ENCODE assay signal across 12 cellular contexts in genomic region chr11:77061258-77061657, GRCh38. TPM values are rescaled to one million over a fixed set of nuclear protein-coding genes. Genes with fewer than 3 reads are reported as not detected.
DNase-seq lines count a peak whose midpoint lies in the region; ATAC-seq, FAIRE-seq and TF ChIP-seq lines count a peak whose summit lies in the region.
"Not testable (repeated sequence)": the region's sequence is repeated elsewhere in the genome, so short reads cannot be mapped to it uniquely, and the experiment has no call there.
"Had no signal": no experiment of that assay in that cellular context is flagged by ENCODE, and none has a peak within 500 bp of the region (broad histone marks: within the 10 kb centered on the region; RNA-seq: fewer than 3 reads in every experiment).

No MANE protein-coding gene starts in this region.

- H3K36me3 Mint-ChIP-seq in WTC11 = not testable (repeated sequence)

- H3K4me2 ChIP-seq in A549 = peak overlapping the region; percentile 69

- TF ChIP-seq CTCF in A549 (IDR thresholded peaks at IDR 0.05); LNCaP clone FGC (IDR thresholded peaks at IDR 0.05; ENCODE audit: control insufficient read depth, extremely low read depth, insufficient read depth); WTC11 (IDR thresholded peaks at IDR 0.05); colonic mucosa (IDR thresholded peaks at IDR 0.05); right lobe of liver (IDR thresholded peaks at IDR 0.05): not testable (repeated sequence)

- peaks cover 17% of the 10 kb centered on the region for H3K4me1 Mint-ChIP-seq in WTC11

- TF ChIP-seq EP300 in A549 (IDR thresholded peaks at IDR 0.05) = peak; percentile 34 to 67; a peak in 1 of 5 replicates

- POLR2A ChIA-PET in A549 (lab: Yijun Ruan, JAX); WTC11 (lab: Charles Lee): not testable (repeated sequence)

- H3K9me3 Mint-ChIP-seq in WTC11 = peaks cover 15% of the 10 kb centered on the region

- H3K36me3 ChIP-seq in colonic mucosa, right lobe of liver: not testable (repeated sequence)

- WGBS in A549 (ENCODE audit: missing lambda C conversion rate) = 22% methylated on average over 4 of the region's 4 CpGs
- 30% methylated on average over 4 of the region's 4 CpGs for WGBS in right lobe of liver (ENCODE audit: insufficient coverage, low coverage, low lambda C conversion rate, missing lambda C conversion rate)

- peaks cover 38% of the 10 kb centered on the region for H3K9me3 ChIP-seq in A549
- not testable (repeated sequence) for H3K9me3 ChIP-seq in colonic mucosa, right lobe of liver

- H3K27me3 ChIP-seq in colonic mucosa, right lobe of liver: not testable (repeated sequence)

- H3K27ac Mint-ChIP-seq in WTC11 = not testable (repeated sequence)

- H3K9ac ChIP-seq in colonic mucosa (ENCODE audit: low read depth in 2 of 2, low read length in 2 of 2) = not testable (repeated sequence)

- H3K27me3 Mint-ChIP-seq in WTC11 (ENCODE audit: low read depth) = peaks cover 21% of the 10 kb centered on the region

- H3K4me1 ChIP-seq in A549 (peaks cover 21% of the 10 kb centered on the region), colonic mucosa (peaks cover 12% of the 10 kb centered on the region), right lobe of liver (peaks cover 0 to 44% (median 16%) of the 10 kb centered on the region in 4 donors)

- H3K4me3 Mint-ChIP-seq in WTC11 = not testable (repeated sequence)

- TF ChIP-seq RAD21 in A549 (conservative IDR thresholded peaks at IDR 0.05 in 1 of 2, IDR thresholded peaks at IDR 0.05 in 1 of 2) = not testable (repeated sequence)

- peak in 1 of 2 experiments; percentile 57; a peak in 3 of 6 replicates for ATAC-seq in A549
- ATAC-seq in WTC11 = not testable (repeated sequence)
- ATAC-seq in left colon = peak; percentile 69
- peak; percentile 54 to 72 (median 64) for ATAC-seq in right lobe of liver

- not testable (repeated sequence) for H3K4me3 ChIP-seq in A549; LNCaP clone FGC (ENCODE audit: low read depth, low read length); colonic mucosa; right lobe of liver

- H3K27ac ChIP-seq in A549 (peak overlapping the region; percentile 78 to 79), colonic mucosa (peak overlapping the region; percentile 56), right lobe of liver (peak overlapping the region in 2 of 3 donors; percentile 74 to 84)

- intact Hi-C loops in colonic mucosa (cut with DNase I); left colon (cut with DNase I, micrococcal nuclease); right lobe of liver (cut with DNase I): not testable (repeated sequence)

- peak; percentile 68 for FAIRE-seq in A549 (lab: Jason Lieb, UNC)

- CTCF ChIA-PET in A549 (lab: Yijun Ruan, JAX) = interaction anchor here (1.0 to 5.9 kb wide), 4 partner anchors 9 to 30 kb away, joined by 4 to 84 read pairs (median 7); no protein-coding TSS in a partner anchor
- CTCF ChIA-PET in WTC11 (lab: Charles Lee) = interaction anchor here (6.3 kb wide), 1 partner anchor 29 kb away, joined by 126 read pairs; no protein-coding TSS in a partner anchor

- DNase-seq in A549 (ENCODE audit: low read depth in 1 of 2, low spot score in 1 of 2) (peak in 1 of 2 experiments; percentile 74), DMS53 (lab: John Stamatoyannopoulos, UW) (peak; percentile 88), LNCaP clone FGC (ENCODE audit: low read depth) (peak; percentile 92), colonic mucosa (peak; percentile 40), left colon (peak in 1 of 2 donors; percentile 33), right lobe of liver (peak in 1 of 3 donors; percentile 50), renal cortical epithelial cell (ENCODE audit: low read depth) (peak; percentile 54)
- DNase-seq in WTC11 (ENCODE audit: low spot score) = not testable (repeated sequence)

- TF ChIP-seq POLR2A in A549 (IDR thresholded peaks at IDR 0.05; ENCODE audit: low read length); right lobe of liver (IDR thresholded peaks at IDR 0.05): not testable (repeated sequence)

TF ChIP-seq in A549, 52 proteins besides CTCF, POLR2A, EP300 and RAD21 (continues in another document):
- TF ChIP-seq GATA3 (IDR thresholded peaks at IDR 0.05; ENCODE audit: borderline replicate concordance) = peak; percentile 79
- TF ChIP-seq HES2 (IDR thresholded peaks at IDR 0.05) = peak; percentile 86
- peak; percentile 44; the same call in 1 of the 3 replicates for TF ChIP-seq BCL3 (IDR thresholded peaks at IDR 0.05)
- peak; percentile 38 to 74; a peak in 2 of 5 replicates for TF ChIP-seq JUN (IDR thresholded peaks at IDR 0.05)

TF ChIP-seq in WTC11, 78 proteins besides CTCF, POLR2A, EP300 and RAD21:
- TF ChIP-seq GABPB1 (CRISPR knock-in tag; IDR thresholded peaks at IDR 0.05) = peak; percentile 99

RNA-seq across cellular contexts. Expression of gene CAPN5, which starts 5.5 kb away (rescaled TPM):
- 12.9 and 16.6 TPM in 2 replicates for polyA plus RNA-seq in A549 (2011; rRNA removed)
- polyA plus RNA-seq in A549 (2012; cell fraction: cytosol; rRNA removed) = 4.6 and 6.4 TPM in 2 replicates
- 11.6 and 12.2 TPM in 2 replicates for polyA plus RNA-seq in A549 (2012; cell fraction: nucleus; rRNA removed)
- 6.8 to 9.4 TPM (median 8.9 TPM) in 3 replicates for polyA plus RNA-seq in A549 (2017; fragmentation: RNase III; extraction: RNeasy Plus Mini Kit Qiagen cat#74134 plus additional on column Dnase treatment)
- polyA minus RNA-seq in A549 (2011; rRNA and poly(A)+ RNA removed) = 18.2 and 19.7 TPM in 2 replicates
- 24.0 to 27.4 TPM (median 24.3 TPM) in 3 replicates for total RNA-seq in WTC11 (2021)
- total RNA-seq in colonic mucosa = 100 to 1,000 TPM; 258 to 267 TPM
- total RNA-seq in left colon = 100 to 1,000 TPM; 219 to 339 TPM
- total RNA-seq in right lobe of liver = 10 to 100 TPM; 23.1 to 66.7 (median 43.3) TPM
- total RNA-seq in renal cortical epithelial cell = 3.8 and 19.4 TPM in 2 replicates

RNA-seq across cellular contexts. Expression of gene B3GNT6, which starts 27.1 kb away (rescaled TPM):
- polyA plus RNA-seq in A549 (2011; rRNA removed) (0.04 and 0.11 TPM in 2 replicates), A549 (2017; fragmentation: RNase III; extraction: RNeasy Plus Mini Kit Qiagen cat#74134 plus additional on column Dnase treatment) (0.04 to 0.05 TPM in 2 of 3 replicates, not detected in the other)
- 0.04 TPM in 1 of 2 replicates, not detected in the other for polyA plus RNA-seq in A549 (2012; cell fraction: cytosol; rRNA removed)
- polyA plus RNA-seq in A549 (2012; cell fraction: nucleus; rRNA removed) = 0.04 and 0.05 TPM in 2 replicates
- polyA minus RNA-seq in A549 (2011; rRNA and poly(A)+ RNA removed) = 0.15 TPM in 1 of 2 replicates, not detected in the other
- total RNA-seq in WTC11 (2021) (0.07 to 0.14 TPM in 2 of 3 replicates, not detected in the other), colonic mucosa (100 to 1,000 TPM in 1 of 2 donors, 10 to 100 TPM in 1; 83.1 to 107 TPM), left colon (100 to 1,000 TPM; 107 to 134 TPM), right lobe of liver (not detected), renal cortical epithelial cell (not detected in 2 replicates)
- total RNA-seq: A172; CD4-positive, alpha-beta T cell; H1; H9 had no signal

RNA-seq across cellular contexts. Expression of gene OMP, which starts 41.4 kb away (rescaled TPM):
- polyA plus RNA-seq in A549 (2011; rRNA removed) (0.34 TPM in 1 of 2 replicates, not detected in the other), A549 (2017; fragmentation: RNase III; extraction: RNeasy Plus Mini Kit Qiagen cat#74134 plus additional on column Dnase treatment) (not detected in 3 replicates)
- not detected in 2 replicates for polyA plus RNA-seq in A549 (2012; cell fraction: cytosol; rRNA removed)
- 1.7 TPM in 1 of 2 replicates, not detected in the other for polyA plus RNA-seq in A549 (2012; cell fraction: nucleus; rRNA removed)
- 0.68 TPM in 1 of 2 replicates, not detected in the other for polyA minus RNA-seq in A549 (2011; rRNA and poly(A)+ RNA removed)
- total RNA-seq in WTC11 (2021) (1.4 TPM in 1 of 3 replicates, not detected in the others), colonic mucosa (10 to 100 TPM in 1 of 2 donors, 1 to 10 TPM in 1; 7.5 to 16.8 TPM), left colon (10 to 100 TPM in 1 of 2 donors, 1 to 10 TPM in 1; 7.1 to 11.9 TPM), right lobe of liver (1 to 10 TPM in 5 of 6 experiments, not detected in 1; 1.0 to 4.2 (median 2.0) TPM), renal cortical epithelial cell (0.50 TPM in 1 of 2 replicates, not detected in the other)
- total RNA-seq: A172; CD4-positive, alpha-beta T cell; H1; H9 had no signal
- polyA plus RNA-seq: H1 had no signal

Comparison
In these comparisons a context has a peak if more than half of its experiments do, and no peak if none do; other contexts are left out.
1. RNA of gene B3GNT6, which starts 27.1 kb away (total RNA-seq): 107 to 134 TPM in left colon and 83.1 to 107 TPM in colonic mucosa; 0.07 to 0.14 TPM in WTC11, not detected in right lobe of liver and not detected in renal cortical epithelial cell; every median in the first group is over 10 times any median in the second.
2. Peak in every context shown above with its lines, with median percentiles within 50 percentile points of each other: H3K27ac ChIP-seq.